In genomic region chrX:123626962-123627361, GRCh38 we compare ENCODE assay signal across 12 cellular contexts.
DNase-seq lines count a peak whose midpoint lies in the region; ATAC-seq and TF ChIP-seq lines count a peak whose summit lies in the region.
"Had no signal": no experiment of that assay in that cellular context is flagged by ENCODE, and none has a peak within 500 bp of the region (broad histone marks: within the 10 kb centered on the region; RNA-seq: fewer than 3 reads in every experiment).

No MANE protein-coding gene starts in this region.

- H3K36me3 Mint-ChIP-seq in T-helper 1 cell treated with Interleukin-12 subunit alpha and Interleukin-12 subunit beta and Interleukin-4 antibody, amounts not matched to agents 30 μg/mL and 1 μg/mL, for 36 hours (ENCODE audit: low read depth) = peaks cover 32% of the 10 kb centered on the region

- DNase-seq in AG08396 (ENCODE audit: low spot score) (peak; percentile 2), foreskin fibroblast (peak; percentile 20 to 35), inferior parietal cortex (ENCODE audit: extremely low spot score) (no peak), putamen (ENCODE audit: low spot score) (no peak), NCI-H2171 treated with DMSO at 0.1 percent for 48 hours (lab: John Stamatoyannopoulos, UW) (no peak)
- DNase-seq: activated gamma-delta T cell; dorsolateral prefrontal cortex; NCI-H345; stimulated activated CD4-positive, alpha-beta T cell treated with anti-CD3 and anti-CD28 coated beads, Interleukin-2, amount 100 ng/mL, for 24 hours had no signal

- peaks cover 6% of the 10 kb centered on the region for H3K4me1 Mint-ChIP-seq in T-helper 1 cell treated with Interleukin-12 subunit alpha and Interleukin-12 subunit beta and Interleukin-4 antibody, amounts not matched to agents 30 μg/mL and 1 μg/mL, for 36 hours (ENCODE audit: low read depth)

- ATAC-seq in GM18870 (IDR thresholded peaks at IDR 0.05; ENCODE audit: unreplicated experiment) (peak; percentile 43), HG03571 (IDR thresholded peaks at IDR 0.05; ENCODE audit: unreplicated experiment) (no peak)

- no peaks in the 10 kb centered on the region for H3K27me3 Mint-ChIP-seq in T-helper 1 cell treated with Interleukin-12 subunit alpha and Interleukin-12 subunit beta and Interleukin-4 antibody, amounts not matched to agents 30 μg/mL and 1 μg/mL, for 36 hours (ENCODE audit: low read depth)

- H3K4me3 Mint-ChIP-seq in T-helper 1 cell treated with Interleukin-12 subunit alpha and Interleukin-12 subunit beta and Interleukin-4 antibody, amounts not matched to agents 30 μg/mL and 1 μg/mL, for 36 hours = no peak overlapping the region

- peak overlapping the region; percentile 52 for H3K27ac Mint-ChIP-seq in T-helper 1 cell treated with Interleukin-12 subunit alpha and Interleukin-12 subunit beta and Interleukin-4 antibody, amounts not matched to agents 30 μg/mL and 1 μg/mL, for 36 hours

- TF ChIP-seq CTCF in foreskin fibroblast (IDR thresholded peaks at IDR 0.05; ENCODE audit: low read depth, low read length) = no peak

- no peak overlapping the region for H3K4me3 ChIP-seq in foreskin fibroblast (ENCODE audit: low read depth in 1 of 2, low read length in 2 of 2)
- H3K4me3 ChIP-seq: dorsolateral prefrontal cortex had no signal

- H3K9me3 Mint-ChIP-seq in T-helper 1 cell treated with Interleukin-12 subunit alpha and Interleukin-12 subunit beta and Interleukin-4 antibody, amounts not matched to agents 30 μg/mL and 1 μg/mL, for 36 hours = no peaks in the 10 kb centered on the region

Comparison
In these comparisons a context has a peak if more than half of its experiments do, and no peak if none do; other contexts are left out.
1. DNase-seq: peak in AG08396 (single experiment) and foreskin fibroblast (2 of 2); none in inferior parietal cortex (single experiment), putamen (single experiment) and NCI-H2171 treated with DMSO at 0.1 percent for 48 hours (single experiment).